ENCODE assay signal across 24 cellular contexts in the genomic region with DNA sequence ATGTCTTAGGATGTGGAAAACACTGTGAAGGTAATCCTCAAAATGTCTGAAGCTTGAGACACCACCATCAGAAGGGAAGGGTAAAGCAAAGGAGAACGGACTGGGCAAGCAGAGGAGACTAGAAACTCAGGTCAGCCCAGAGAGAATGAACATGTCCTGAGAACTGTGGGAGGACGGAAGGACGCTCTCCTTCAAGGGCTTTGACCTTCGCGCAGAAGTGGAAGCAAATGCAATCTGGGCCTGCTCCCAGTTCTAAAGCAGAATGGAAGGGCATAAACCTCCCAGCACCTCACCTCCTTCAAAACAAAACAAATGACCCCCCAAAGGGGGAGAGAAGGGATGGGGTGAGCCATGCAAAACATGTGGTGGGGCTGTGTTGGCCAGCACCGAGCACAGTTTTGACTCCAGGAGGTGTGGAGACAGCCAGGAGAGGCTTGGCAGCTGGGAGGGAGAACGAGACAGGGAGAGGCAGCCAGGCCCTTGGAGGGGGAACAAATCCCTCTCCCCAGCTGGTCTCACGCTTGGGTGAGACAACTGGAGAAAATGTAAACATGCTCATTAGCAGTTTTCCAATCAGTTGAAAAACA.
"Had no signal": no experiment of that assay in that cellular context is flagged by ENCODE, and none has a peak within 500 bp of the region (broad histone marks: within the 10 kb centered on the region; RNA-seq: fewer than 3 reads in every experiment).

No MANE protein-coding gene starts in this region.

- H3K4me1 ChIP-seq: breast epithelium, esophagus squamous epithelium, gastrocnemius medialis had no signal

- H3K27ac ChIP-seq: breast epithelium, coronary artery, esophagus squamous epithelium, gastrocnemius medialis, lower lobe of right lung, thyroid gland had no signal

- H3K4me3 Mint-ChIP-seq: activated naive CD8-positive, alpha-beta T cell treated with anti-CD3 and anti-CD28 coated beads for 36 hours; activated T-cell treated with anti-CD3 and anti-CD28 coated beads, Interleukin-2, amount 50 U/mL, for 24 hours; endodermal cell; mesothelial cell of epicardium; natural killer cell; WTC11 had no signal

- H3K36me3 Mint-ChIP-seq: activated naive CD8-positive, alpha-beta T cell treated with anti-CD3 and anti-CD28 coated beads for 36 hours; mesothelial cell of epicardium; natural killer cell; WTC11 had no signal

- H3K4me1 Mint-ChIP-seq: activated naive CD8-positive, alpha-beta T cell treated with anti-CD3 and anti-CD28 coated beads for 36 hours; natural killer cell had no signal

- H3K9me3 ChIP-seq: breast epithelium, esophagus squamous epithelium, gastrocnemius medialis, lower lobe of right lung, thyroid gland had no signal

- H3K9me3 Mint-ChIP-seq: activated naive CD8-positive, alpha-beta T cell treated with anti-CD3 and anti-CD28 coated beads for 36 hours; endodermal cell; mesothelial cell of epicardium; WTC11 had no signal

- H3K27me3 Mint-ChIP-seq: activated T-cell treated with anti-CD3 and anti-CD28 coated beads, Interleukin-2, amount 50 U/mL, for 24 hours had no signal

- DNase-seq: activated CD8-positive, alpha-beta memory T cell treated with anti-CD3 and anti-CD28 coated beads for 24 hours; activated CD8-positive, alpha-beta memory T cell treated with anti-CD3 and anti-CD28 coated beads, Interleukin-2, amount 50 U/mL, for 4 hours; activated naive CD4-positive, alpha-beta T cell treated with Interleukin-2 at 50 U/mL for 16 hours; activated naive CD8-positive, alpha-beta T cell treated with anti-CD3 and anti-CD28 coated beads for 36 hours; activated T-cell treated with anti-CD3 and anti-CD28 coated beads, Interleukin-2, amount 50 U/mL, for 24 hours; amniotic stem cell; cerebellar nuclear complex; endodermal cell; esophagus squamous epithelium; gastrocnemius medialis; head of caudate nucleus; islet precursor cell; left colon; lower lobe of right lung; natural killer cell; stimulated activated CD4-positive, alpha-beta T cell treated with anti-CD3 and anti-CD28 coated beads, Interleukin-12 subunit alpha, Interleukin-12 subunit beta, amount 100 ng/mL, for 4 hours; stimulated activated CD4-positive, alpha-beta T cell treated with anti-CD3 and anti-CD28 coated beads, Interleukin-4, amount 100 ng/mL, for 4 hours; stimulated activated naive CD8-positive, alpha-beta T cell treated with anti-CD3 and anti-CD28 coated beads, Interleukin-15, Interleukin-2, amounts not matched to agents 100 U/mL and 50 U/mL, for 24 hours; T-helper 9 cell; thyroid gland had no signal

- H3K27ac Mint-ChIP-seq: activated naive CD8-positive, alpha-beta T cell treated with anti-CD3 and anti-CD28 coated beads for 36 hours; activated T-cell treated with anti-CD3 and anti-CD28 coated beads, Interleukin-2, amount 50 U/mL, for 24 hours; endodermal cell; mesothelial cell of epicardium; natural killer cell; WTC11 had no signal

- ATAC-seq: gastrocnemius medialis; left colon; lower lobe of right lung; natural killer cell; stimulated activated naive CD8-positive, alpha-beta T cell treated with anti-CD3 and anti-CD28 coated beads, Interleukin-15, Interleukin-2, amounts not matched to agents 100 U/mL and 50 U/mL, for 24 hours; WTC11 had no signal

- H3K36me3 ChIP-seq: breast epithelium, esophagus squamous epithelium, gastrocnemius medialis, lower lobe of right lung, thyroid gland had no signal

- H3K27me3 ChIP-seq: breast epithelium, esophagus squamous epithelium, thyroid gland had no signal

- H3K4me3 ChIP-seq: breast epithelium, coronary artery, esophagus squamous epithelium, gastrocnemius medialis, lower lobe of right lung, thyroid gland had no signal
